In the genomic region with DNA sequence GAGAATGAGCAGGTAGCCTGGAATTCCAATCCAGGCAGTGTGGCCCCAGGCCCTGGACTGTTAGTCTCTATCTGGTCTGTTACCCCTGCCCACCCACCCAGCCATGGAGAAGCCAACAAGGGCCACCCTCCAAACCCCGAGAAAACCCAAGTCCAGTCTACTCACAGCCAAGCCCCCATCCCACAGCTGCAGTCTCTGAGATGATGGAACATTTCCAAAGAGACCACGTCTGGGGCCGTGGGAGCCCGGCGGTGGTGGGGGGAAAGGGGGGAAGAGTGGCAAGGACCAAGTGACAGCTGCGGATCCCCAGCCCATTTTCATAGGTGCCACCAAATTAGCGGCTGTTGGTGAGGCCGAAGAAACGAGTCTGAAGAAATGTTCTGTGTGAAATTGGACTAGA, we compare ENCODE assay signal across 19 cellular contexts. TPM values are rescaled to one million over a fixed set of nuclear protein-coding genes. Genes with fewer than 3 reads are reported as not detected.
DNase-seq lines count a peak whose midpoint lies in the region; ATAC-seq and TF ChIP-seq lines count a peak whose summit lies in the region.
"Had no signal": no experiment of that assay in that cellular context is flagged by ENCODE, and none has a peak within 500 bp of the region (broad histone marks: within the 10 kb centered on the region; RNA-seq: fewer than 3 reads in every experiment).

No MANE protein-coding gene starts in this region.

- H3K36me3 ChIP-seq in BLaER1 (no peaks in the 10 kb centered on the region), lower lobe of right lung (no peaks in the 10 kb centered on the region)

- intact Hi-C loops in lower lobe of right lung (cut with DNase I): no loop called here

- H3K9me3 ChIP-seq in BLaER1 (peaks cover 13% of the 10 kb centered on the region), lower lobe of right lung (peaks cover 2% of the 10 kb centered on the region)

- peaks cover 29% of the 10 kb centered on the region for H3K27me3 Mint-ChIP-seq in chondrocyte (ENCODE audit: low read depth)

- H3K9me3 Mint-ChIP-seq in chondrocyte (ENCODE audit: low read depth): peaks cover 9% of the 10 kb centered on the region

- peaks cover 61% of the 10 kb centered on the region for H3K4me1 ChIP-seq in BLaER1
- no peaks in the 10 kb centered on the region for H3K4me1 ChIP-seq in lower lobe of right lung

- ATAC-seq in lower lobe of right lung: no peak
- ATAC-seq: GM12878, GM23338 had no signal

- H3K4me1 Mint-ChIP-seq in chondrocyte (ENCODE audit: low read depth): no peaks in the 10 kb centered on the region
- H3K4me1 Mint-ChIP-seq: GM23338, IgD-negative memory B cell had no signal

- DNase-seq in chondrocyte (ENCODE audit: low spot score): peak; percentile 39
- peak; percentile 16 for DNase-seq in lower lobe of right lung
- DNase-seq in UCSD-AML1 (lab: John Stamatoyannopoulos, UW; ENCODE audit: unreplicated experiment): no peak
- DNase-seq in KBM-7: no peak
- DNase-seq in SK-N-DZ (ENCODE audit: low spot score): no peak
- DNase-seq: C1 segment of cervical spinal cord; Calu3; CD4-positive, alpha-beta T cell; DMS 273 treated with DMSO at 0.1 percent for 48 hours; DMS79; H7 had no signal

- no peak overlapping the region for H3K9ac ChIP-seq in BLaER1

- TF ChIP-seq CTCF in chondrocyte (IDR thresholded peaks at IDR 0.05) (no peak), lower lobe of right lung (IDR thresholded peaks at IDR 0.05) (no peak)

- no peaks in the 10 kb centered on the region for H3K36me3 Mint-ChIP-seq in chondrocyte (ENCODE audit: low read depth)
- H3K36me3 Mint-ChIP-seq: IgD-negative memory B cell had no signal

- no peaks in the 10 kb centered on the region for H3K27me3 ChIP-seq in BLaER1
- H3K27me3 ChIP-seq in lower lobe of right lung (ENCODE audit: low read depth): peaks cover 51% of the 10 kb centered on the region

- H3K4me3 Mint-ChIP-seq in chondrocyte (ENCODE audit: unreplicated experiment): no peak overlapping the region
- H3K4me3 Mint-ChIP-seq: CD4-positive, alpha-beta T cell; GM23338; IgD-negative memory B cell had no signal

- H3K4me2 ChIP-seq in BLaER1: peak overlapping the region; percentile 73; the same call in 1 of the 2 replicates
- H3K4me2 ChIP-seq: GM23338 had no signal

- no peaks in the 10 kb centered on the region for H4K20me1 ChIP-seq in BLaER1

- H3K27ac Mint-ChIP-seq in chondrocyte (ENCODE audit: unreplicated experiment): no peak overlapping the region
- H3K27ac Mint-ChIP-seq: CD4-positive, alpha-beta T cell; GM23338; IgD-negative memory B cell had no signal

- in situ Hi-C loops in KBM-7 (cut with MboI; ENCODE audit: low pct_unique_long_range_greater_than_20kb, low sequenced_read_pairs): no loop called here

- 0 out of 2 replicates have a peak overlapping the region, but pooled peaks have one; percentile 40 for H3K27ac ChIP-seq in BLaER1
- H3K27ac ChIP-seq in lower lobe of right lung: no peak overlapping the region
- H3K27ac ChIP-seq in temporal lobe (ENCODE audit: low read depth, low read length): peak overlapping the region; percentile 12
- H3K27ac ChIP-seq: 22Rv1 had no signal

- no peak overlapping the region for H3K4me3 ChIP-seq in BLaER1
- no peak overlapping the region for H3K4me3 ChIP-seq in lower lobe of right lung
- H3K4me3 ChIP-seq: GM12878, GM23338 had no signal

RNA-seq across cellular contexts. Expression of a gene that starts 53.6 kb away (rescaled TPM):
- not detected in 3 replicates for total RNA-seq in chondrocyte
- total RNA-seq in lower lobe of right lung: not detected
- 5.9 TPM for total RNA-seq in temporal lobe
- polyA plus RNA-seq in SK-N-DZ (2014; cell fraction: cytosol; rRNA removed): 0.24 TPM in 1 of 2 replicates, not detected in the other
- not detected in 2 replicates for polyA plus RNA-seq in SK-N-DZ (2014; cell fraction: nucleus; rRNA removed)
- total RNA-seq: A673; Calu3; CD4-positive, alpha-beta T cell; G401; GM12878 had no signal
- polyA plus RNA-seq: IgD-negative memory B cell had no signal

Comparison
In these comparisons a context has a peak if more than half of its experiments do, and no peak if none do; other contexts are left out.
1. DNase-seq: peak in chondrocyte (single experiment) and lower lobe of right lung (single experiment); none in UCSD-AML1 (single experiment), KBM-7 (single experiment) and SK-N-DZ (single experiment).